Comparison of ENCODE assay signal across 21 cellular contexts in genomic region chr15:85422607-85423006, GRCh38. TPM values are rescaled to one million over a fixed set of nuclear protein-coding genes. Genes with fewer than 3 reads are reported as not detected.
DNase-seq lines count a peak whose midpoint lies in the region; ATAC-seq lines count a peak whose summit lies in the region.
"Had no signal": no experiment of that assay in that cellular context is flagged by ENCODE, and none has a peak within 500 bp of the region (broad histone marks: within the 10 kb centered on the region; RNA-seq: fewer than 3 reads in every experiment).

No MANE protein-coding gene starts in this region.

- no peaks in the 10 kb centered on the region for H3K9me3 Mint-ChIP-seq in memory B cell
- H3K9me3 Mint-ChIP-seq: CD4-positive, CD25-positive, alpha-beta regulatory T cell had no signal

- no peak overlapping the region for H2BK5ac ChIP-seq in neuronal stem cell (ENCODE audit: low read length)

- peak overlapping the region; percentile 21 for H3K27ac Mint-ChIP-seq in memory B cell

- no peak overlapping the region for H3K4me3 ChIP-seq in neuronal stem cell (ENCODE audit: low read length in 2 of 2)
- H3K4me3 ChIP-seq: SK-N-MC had no signal

- H3K14ac ChIP-seq in neuronal stem cell (ENCODE audit: low read length): no peak overlapping the region

- no peak overlapping the region for H2BK120ac ChIP-seq in neuronal stem cell (ENCODE audit: low read depth, low read length)

- H3K36me3 ChIP-seq in neuronal stem cell (replicated peaks in 1 of 2; ENCODE audit: control insufficient read depth in 2 of 2, insufficient read depth in 2 of 2, low read length in 2 of 2): no peaks in the 10 kb centered on the region

- no peak for DNase-seq in memory B cell (ENCODE audit: low spot score in 2 of 2)
- no peak for DNase-seq in pons (ENCODE audit: low spot score)
- no peak for DNase-seq in neuronal stem cell (ENCODE audit: low spot score)
- DNase-seq: Caco-2; CD4-positive, CD25-positive, alpha-beta regulatory T cell; DMS 273 treated with DMSO at 0.1 percent for 48 hours; DMS79 treated with DMSO at 0.1 percent for 48 hours; KG1; NCI-H1105; NCI-H146; NCI-H2081; NCI-H526; PC-3; SHP77; SW 1271; T-helper 2 cell had no signal

- peaks cover 2% of the 10 kb centered on the region for H3K36me3 Mint-ChIP-seq in memory B cell

- H3K79me1 ChIP-seq in neuronal stem cell (ENCODE audit: low read depth, low read length): peaks cover 3% of the 10 kb centered on the region

- ATAC-seq in GM18511 (IDR thresholded peaks at IDR 0.05; ENCODE audit: unreplicated experiment) (peak; percentile 68), GM19452 (IDR thresholded peaks at IDR 0.05; ENCODE audit: unreplicated experiment) (peak; percentile 46), HG03175 (IDR thresholded peaks at IDR 0.05; ENCODE audit: unreplicated experiment) (peak; percentile 56), memory B cell (ENCODE audit: low read depth) (no peak), HG03520 (IDR thresholded peaks at IDR 0.05; ENCODE audit: unreplicated experiment) (no peak)
- ATAC-seq: PC-3 had no signal

- H3K23ac ChIP-seq in neuronal stem cell (ENCODE audit: low read depth, low read length, poor library complexity): no peak overlapping the region

- H2AK5ac ChIP-seq in neuronal stem cell (ENCODE audit: low read depth, low read length): no peak overlapping the region

- no peak overlapping the region for H3K18ac ChIP-seq in neuronal stem cell (ENCODE audit: low read length)

- H2AFZ ChIP-seq in neuronal stem cell (ENCODE audit: low read length): no peak overlapping the region

- no peak overlapping the region for H3K4ac ChIP-seq in neuronal stem cell (ENCODE audit: low read length)

- H3K4me2 ChIP-seq in neuronal stem cell (ENCODE audit: insufficient read depth, low read length, poor library complexity, severe bottlenecking): no peak overlapping the region

- no CpG with 5 or more reads among the region's 2 CpGs for WGBS in neuronal stem cell (ENCODE audit: extremely low coverage in 2 of 2, insufficient read length in 2 of 2, insufficient replicate concordance in 1 of 2), 2 donors

- H2BK15ac ChIP-seq in neuronal stem cell (ENCODE audit: low read length): no peak overlapping the region

- H2BK12ac ChIP-seq in neuronal stem cell (ENCODE audit: low read length): no peak overlapping the region

- H3K9me3 ChIP-seq in neuronal stem cell (replicated peaks in 1 of 2; ENCODE audit: control insufficient read depth in 2 of 2, insufficient read depth in 1 of 2, low read depth in 1 of 2, low read length in 2 of 2): no peaks in the 10 kb centered on the region
- H3K9me3 ChIP-seq: Caco-2 had no signal

- no peak overlapping the region for H4K91ac ChIP-seq in neuronal stem cell (ENCODE audit: low read depth, low read length, poor library complexity)

- no peak overlapping the region for H4K8ac ChIP-seq in neuronal stem cell (ENCODE audit: low read depth, low read length)

- no peaks in the 10 kb centered on the region for H3K27me3 Mint-ChIP-seq in memory B cell
- H3K27me3 Mint-ChIP-seq: CD4-positive, CD25-positive, alpha-beta regulatory T cell had no signal

- no peak overlapping the region for H3K27ac ChIP-seq in neuronal stem cell (replicated peaks; ENCODE audit: low read length)
- H3K27ac ChIP-seq: SK-N-MC had no signal

- H3K4me1 Mint-ChIP-seq in memory B cell: peaks cover 56% of the 10 kb centered on the region

- H3K9ac ChIP-seq in neuronal stem cell (ENCODE audit: low read depth, low read length, poor library complexity): no peak overlapping the region

- no peak overlapping the region for H3K4me3 Mint-ChIP-seq in memory B cell

- H3K27me3 ChIP-seq in neuronal stem cell (ENCODE audit: control insufficient read depth in 3 of 3, insufficient read depth in 3 of 3, low read depth in 1 of 3, low read length in 3 of 3): no peaks in the 10 kb centered on the region

- no peaks in the 10 kb centered on the region for H3K4me1 ChIP-seq in neuronal stem cell (ENCODE audit: control insufficient read depth in 2 of 2, insufficient read depth in 1 of 2, low read depth in 1 of 2, low read length in 2 of 2)

RNA-seq across cellular contexts. Expression of gene AKAP13, which starts 42.2 kb away (rescaled TPM):
- polyA plus RNA-seq in neuronal stem cell (2013, experiment 1 of 2): 13.1 TPM
- polyA plus RNA-seq in neuronal stem cell (2013, experiment 2 of 2): 13.0 TPM

Comparison
In these comparisons a context has a peak if more than half of its experiments do, and no peak if none do; other contexts are left out.
1. ATAC-seq: peak in GM18511 (single experiment), GM19452 (single experiment) and HG03175 (single experiment); none in memory B cell (single experiment) and HG03520 (single experiment).